ENCODE assay signal across 17 cellular contexts in genomic region chr12:22812531-22812930, GRCh38.
"Had no signal": no experiment of that assay in that cellular context is flagged by ENCODE, and none has a peak within 500 bp of the region (broad histone marks: within the 10 kb centered on the region; RNA-seq: fewer than 3 reads in every experiment).

No MANE protein-coding gene starts in this region.

- ATAC-seq: activated CD8-positive, alpha-beta T cell treated with anti-CD3 and anti-CD28 coated beads for 36 hours; activated naive CD8-positive, alpha-beta T cell treated with anti-CD3 and anti-CD28 coated beads, Interleukin-2, amount 50 U/mL, for 24 hours; naive thymus-derived CD8-positive, alpha-beta T cell; right cardiac atrium had no signal

- H3K9me3 Mint-ChIP-seq: activated B cell treated with CpG ODN at 0.5 μM for 24 hours; activated CD8-positive, alpha-beta T cell treated with anti-CD3 and anti-CD28 coated beads for 36 hours; activated naive CD4-positive, alpha-beta T cell treated with anti-CD3 and anti-CD28 coated beads, Interleukin-2, amount 50 U/mL, for 24 hours; activated naive CD8-positive, alpha-beta T cell treated with anti-CD3 and anti-CD28 coated beads, Interleukin-2, amount 50 U/mL, for 24 hours; activated T-helper 2 cell treated with anti-CD3 and anti-CD28 coated beads, Interferon-gamma antibody, Interleukin-2, Interleukin-4, amounts not matched to agents 10 μg/mL and 5 μg/mL and 100 μg/mL, durations not matched to agents 14 hours and 24 hours and 36 hours had no signal

- H3K4me1 Mint-ChIP-seq: activated B cell treated with CpG ODN at 0.5 μM for 24 hours; activated naive CD4-positive, alpha-beta T cell treated with anti-CD3 and anti-CD28 coated beads, Interleukin-2, amount 50 U/mL, for 24 hours; activated naive CD8-positive, alpha-beta T cell treated with anti-CD3 and anti-CD28 coated beads, Interleukin-2, amount 50 U/mL, for 24 hours; naive thymus-derived CD8-positive, alpha-beta T cell had no signal

- H3K36me3 Mint-ChIP-seq: activated naive CD4-positive, alpha-beta T cell treated with anti-CD3 and anti-CD28 coated beads, Interleukin-2, amount 50 U/mL, for 24 hours; naive thymus-derived CD8-positive, alpha-beta T cell had no signal

- H3K4me3 Mint-ChIP-seq: activated B cell treated with CpG ODN at 0.5 μM for 24 hours; activated CD8-positive, alpha-beta T cell treated with anti-CD3 and anti-CD28 coated beads for 36 hours; activated naive CD4-positive, alpha-beta T cell treated with anti-CD3 and anti-CD28 coated beads, Interleukin-2, amount 50 U/mL, for 24 hours; activated naive CD8-positive, alpha-beta T cell treated with anti-CD3 and anti-CD28 coated beads, Interleukin-2, amount 50 U/mL, for 24 hours; naive thymus-derived CD8-positive, alpha-beta T cell had no signal

- H3K27ac Mint-ChIP-seq: activated B cell treated with CpG ODN at 0.5 μM for 24 hours; activated CD8-positive, alpha-beta T cell treated with anti-CD3 and anti-CD28 coated beads for 36 hours; activated naive CD4-positive, alpha-beta T cell treated with anti-CD3 and anti-CD28 coated beads, Interleukin-2, amount 50 U/mL, for 24 hours; activated naive CD8-positive, alpha-beta T cell treated with anti-CD3 and anti-CD28 coated beads, Interleukin-2, amount 50 U/mL, for 24 hours; activated T-helper 2 cell treated with anti-CD3 and anti-CD28 coated beads, Interferon-gamma antibody, Interleukin-2, Interleukin-4, amounts not matched to agents 10 μg/mL and 5 μg/mL and 100 μg/mL, durations not matched to agents 14 hours and 24 hours and 36 hours; naive thymus-derived CD8-positive, alpha-beta T cell had no signal

- DNase-seq: activated B cell treated with CpG ODN at 0.5 μM for 24 hours; activated CD4-positive, alpha-beta T cell treated with anti-CD3 and anti-CD28 coated beads, Interleukin-2, amount 50 U/mL, for 1 hour; activated CD8-positive, alpha-beta T cell treated with anti-CD3 and anti-CD28 coated beads for 36 hours; activated naive CD8-positive, alpha-beta T cell treated with anti-CD3 and anti-CD28 coated beads, Interleukin-2, amount 50 U/mL, for 24 hours; activated T-cell treated with anti-CD3 and anti-CD28 coated beads, Interleukin-2, amount 50 U/mL, for 48 hours; amygdala; central memory CD4-positive, alpha-beta T cell; esophagus squamous epithelium; hippocampal formation; midbrain; naive thymus-derived CD8-positive, alpha-beta T cell; right cardiac atrium; spleen; stimulated activated naive CD4-positive, alpha-beta T cell; tibial artery had no signal
